ENCODE assay signal across 1 cellular context in genomic region chr1:98277111-98277510, GRCh38.
TF ChIP-seq lines count a peak whose summit lies in the region.

No MANE protein-coding gene starts in this region.

TF ChIP-seq in endothelial cell of umbilical vein, 7 proteins besides CTCF, POLR2A, EP300 and RAD21 (continued from another document):
- TF ChIP-seq FOS (IDR thresholded peaks at IDR 0.05; ENCODE audit: borderline replicate concordance, insufficient read depth, low read length) = no peak
